14 cellular contexts compared by ENCODE assay signal in the genomic region with DNA sequence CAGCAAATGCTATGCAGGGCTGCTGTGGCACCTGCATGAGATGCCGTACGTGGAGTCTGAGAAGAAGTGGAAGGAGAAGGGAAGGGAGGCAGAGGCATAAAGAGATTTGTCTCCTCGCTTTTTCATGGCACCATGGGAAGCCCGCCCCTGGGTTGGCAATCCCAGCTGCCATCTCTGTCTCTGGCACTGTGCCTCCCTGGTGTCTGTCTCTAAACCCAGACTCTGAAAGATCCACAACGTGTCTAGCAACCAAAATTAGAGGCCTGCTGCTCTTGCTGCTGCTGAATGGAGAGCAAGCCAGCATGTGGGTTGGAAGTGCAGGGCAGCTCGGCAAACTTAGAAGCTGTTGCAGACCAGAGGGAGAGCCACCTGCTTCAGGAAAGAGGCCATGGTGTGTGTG. TPM values are rescaled to one million over a fixed set of nuclear protein-coding genes. Genes with fewer than 3 reads are reported as not detected.
A peak's percentile ranks its signal among the peaks of the same experiment; 100 is the strongest.
DNase-seq lines count a peak whose midpoint lies in the region; ATAC-seq lines count a peak whose summit lies in the region.
"Had no signal": no experiment of that assay in that cellular context is flagged by ENCODE, and none has a peak within 500 bp of the region (broad histone marks: within the 10 kb centered on the region; RNA-seq: fewer than 3 reads in every experiment).

No MANE protein-coding gene starts in this region.

- ATAC-seq in HG02852 (IDR thresholded peaks at IDR 0.05; ENCODE audit: unreplicated experiment) (no peak), HG02610 (IDR thresholded peaks at IDR 0.05; ENCODE audit: unreplicated experiment) (no peak)
- ATAC-seq: HCT116 had no signal

- no peak overlapping the region for H3K27ac ChIP-seq in substantia nigra (ENCODE audit: low read depth, low read length, poor library complexity, severe bottlenecking)
- H3K27ac ChIP-seq: SJSA1 had no signal

- DNase-seq in amygdala (lab: John Stamatoyannopoulos, UW) (peak in 44 of 56 donors; percentile 6 to 75 (median 40)), globus pallidus (ENCODE audit: low spot score) (peak; percentile 59), myocyte (ENCODE audit: low read depth) (peak; percentile 77), substantia nigra (lab: John Stamatoyannopoulos, UW) (peak in 27 of 49 donors; percentile 4 to 43 (median 21))
- DNase-seq in stimulated activated CD4-positive, alpha-beta T cell treated with anti-CD3 and anti-CD28 coated beads, Interleukin-15, amount 100 ng/mL, for 24 hours = no peak
- DNase-seq: KBM-7, NCI-H1436, NCI-H2029, NCI-H2171, NCI-H748 treated with DMSO at 0.1 percent for 48 hours had no signal

RNA-seq across cellular contexts. Expression of a gene that starts 53.1 kb away (rescaled TPM):
- total RNA-seq in myocyte = 8.8 and 9.8 TPM in 2 replicates
- 21.8 TPM for polyA plus RNA-seq in myocyte (2012)
